Comparison of ENCODE assay signal across 1 cellular context in the genomic region with DNA sequence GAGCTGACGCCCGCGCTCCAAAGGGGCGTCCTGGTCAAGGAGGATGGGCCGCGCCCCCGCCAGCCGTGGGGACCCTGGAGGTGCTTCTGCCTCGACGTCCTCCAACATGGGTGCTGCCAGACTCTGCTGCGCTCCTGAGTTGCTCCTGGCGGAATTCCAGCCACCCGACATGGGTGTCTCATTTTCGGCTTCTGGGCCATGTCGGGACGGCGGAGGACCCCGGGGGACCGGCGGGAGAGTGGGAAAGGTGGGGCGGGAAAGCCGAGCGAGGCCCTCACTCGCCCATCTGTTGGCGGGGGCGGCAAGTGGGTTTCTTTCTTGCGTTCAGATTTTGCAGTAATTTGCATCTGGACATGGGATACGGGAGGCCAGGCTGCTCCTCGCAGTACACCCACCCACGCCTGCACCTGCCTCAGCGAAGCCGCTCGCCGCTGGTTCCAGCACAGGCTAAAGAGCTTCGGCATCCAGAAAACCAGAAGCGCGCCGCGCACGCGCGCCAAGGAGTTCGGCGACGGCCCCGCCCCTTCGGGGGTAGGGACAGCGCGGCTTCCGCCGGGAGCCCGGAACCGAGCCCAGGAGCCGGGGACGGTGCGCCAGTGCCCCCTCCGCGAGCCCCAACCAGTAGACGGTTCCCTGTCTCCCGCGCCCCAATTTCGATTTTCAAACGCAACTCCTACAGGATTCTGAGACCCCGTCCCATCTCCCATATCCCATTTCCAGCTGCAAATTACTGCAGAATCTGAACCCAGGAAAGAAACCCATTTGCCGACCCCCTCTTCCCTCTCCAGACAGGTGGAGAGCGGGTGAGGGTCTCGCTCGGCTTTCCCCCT.
TF ChIP-seq lines count a peak whose summit lies in the region.

A gene (plus strand): TSS at position 563 of the 830 bp plus-strand sequence. CDS start 320 bp downstream, outside the sequence.

TF ChIP-seq in K562, 482 proteins besides CTCF, POLR2A, EP300 and RAD21 (continued from another document and continues in another):
- TF ChIP-seq, protein P1, sequence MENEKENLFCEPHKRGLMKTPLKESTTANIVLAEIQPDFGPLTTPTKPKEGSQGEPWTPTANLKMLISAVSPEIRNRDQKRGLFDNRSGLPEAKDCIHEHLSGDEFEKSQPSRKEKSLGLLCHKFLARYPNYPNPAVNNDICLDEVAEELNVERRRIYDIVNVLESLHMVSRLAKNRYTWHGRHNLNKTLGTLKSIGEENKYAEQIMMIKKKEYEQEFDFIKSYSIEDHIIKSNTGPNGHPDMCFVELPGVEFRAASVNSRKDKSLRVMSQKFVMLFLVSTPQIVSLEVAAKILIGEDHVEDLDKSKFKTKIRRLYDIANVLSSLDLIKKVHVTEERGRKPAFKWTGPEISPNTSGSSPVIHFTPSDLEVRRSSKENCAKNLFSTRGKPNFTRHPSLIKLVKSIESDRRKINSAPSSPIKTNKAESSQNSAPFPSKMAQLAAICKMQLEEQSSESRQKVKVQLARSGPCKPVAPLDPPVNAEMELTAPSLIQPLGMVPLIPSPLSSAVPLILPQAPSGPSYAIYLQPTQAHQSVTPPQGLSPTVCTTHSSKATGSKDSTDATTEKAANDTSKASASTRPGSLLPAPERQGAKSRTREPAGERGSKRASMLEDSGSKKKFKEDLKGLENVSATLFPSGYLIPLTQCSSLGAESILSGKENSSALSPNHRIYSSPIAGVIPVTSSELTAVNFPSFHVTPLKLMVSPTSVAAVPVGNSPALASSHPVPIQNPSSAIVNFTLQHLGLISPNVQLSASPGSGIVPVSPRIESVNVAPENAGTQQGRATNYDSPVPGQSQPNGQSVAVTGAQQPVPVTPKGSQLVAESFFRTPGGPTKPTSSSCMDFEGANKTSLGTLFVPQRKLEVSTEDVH (IDR thresholded peaks at IDR 0.05; ENCODE audit: low read depth, partially characterized antibody): no peak
- TF ChIP-seq KLF10 (CRISPR knock-in tag; IDR thresholded peaks at IDR 0.05) (no peak), SUPT5H (IDR thresholded peaks at IDR 0.05) (peak; percentile 81), ZNF174 (CRISPR knock-in tag; IDR thresholded peaks at IDR 0.05) (no peak), POU5F1 (IDR thresholded peaks at IDR 0.05; ENCODE audit: borderline replicate concordance, low read depth, low read length, partially characterized antibody) (no peak), ZNF57 (CRISPR knock-in tag; IDR thresholded peaks at IDR 0.05) (no peak), LCOR (CRISPR knock-in tag; IDR thresholded peaks at IDR 0.05) (no peak), SLC30A9 (CRISPR knock-in tag; IDR thresholded peaks at IDR 0.05) (no peak), HNRNPUL1 (IDR thresholded peaks at IDR 0.05; ENCODE audit: low read length) (no peak), ZNF217 (CRISPR knock-in tag; IDR thresholded peaks at IDR 0.05) (no peak), SP1 (CRISPR knock-in tag; IDR thresholded peaks at IDR 0.05) (0 out of 2 replicates have a peak, but pooled peaks have one; percentile 28)
- TF ChIP-seq, protein P2, sequence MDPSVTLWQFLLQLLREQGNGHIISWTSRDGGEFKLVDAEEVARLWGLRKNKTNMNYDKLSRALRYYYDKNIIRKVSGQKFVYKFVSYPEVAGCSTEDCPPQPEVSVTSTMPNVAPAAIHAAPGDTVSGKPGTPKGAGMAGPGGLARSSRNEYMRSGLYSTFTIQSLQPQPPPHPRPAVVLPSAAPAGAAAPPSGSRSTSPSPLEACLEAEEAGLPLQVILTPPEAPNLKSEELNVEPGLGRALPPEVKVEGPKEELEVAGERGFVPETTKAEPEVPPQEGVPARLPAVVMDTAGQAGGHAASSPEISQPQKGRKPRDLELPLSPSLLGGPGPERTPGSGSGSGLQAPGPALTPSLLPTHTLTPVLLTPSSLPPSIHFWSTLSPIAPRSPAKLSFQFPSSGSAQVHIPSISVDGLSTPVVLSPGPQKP (CRISPR knock-in tag; IDR thresholded peaks at IDR 0.05): no peak
- TF ChIP-seq, protein P3, sequence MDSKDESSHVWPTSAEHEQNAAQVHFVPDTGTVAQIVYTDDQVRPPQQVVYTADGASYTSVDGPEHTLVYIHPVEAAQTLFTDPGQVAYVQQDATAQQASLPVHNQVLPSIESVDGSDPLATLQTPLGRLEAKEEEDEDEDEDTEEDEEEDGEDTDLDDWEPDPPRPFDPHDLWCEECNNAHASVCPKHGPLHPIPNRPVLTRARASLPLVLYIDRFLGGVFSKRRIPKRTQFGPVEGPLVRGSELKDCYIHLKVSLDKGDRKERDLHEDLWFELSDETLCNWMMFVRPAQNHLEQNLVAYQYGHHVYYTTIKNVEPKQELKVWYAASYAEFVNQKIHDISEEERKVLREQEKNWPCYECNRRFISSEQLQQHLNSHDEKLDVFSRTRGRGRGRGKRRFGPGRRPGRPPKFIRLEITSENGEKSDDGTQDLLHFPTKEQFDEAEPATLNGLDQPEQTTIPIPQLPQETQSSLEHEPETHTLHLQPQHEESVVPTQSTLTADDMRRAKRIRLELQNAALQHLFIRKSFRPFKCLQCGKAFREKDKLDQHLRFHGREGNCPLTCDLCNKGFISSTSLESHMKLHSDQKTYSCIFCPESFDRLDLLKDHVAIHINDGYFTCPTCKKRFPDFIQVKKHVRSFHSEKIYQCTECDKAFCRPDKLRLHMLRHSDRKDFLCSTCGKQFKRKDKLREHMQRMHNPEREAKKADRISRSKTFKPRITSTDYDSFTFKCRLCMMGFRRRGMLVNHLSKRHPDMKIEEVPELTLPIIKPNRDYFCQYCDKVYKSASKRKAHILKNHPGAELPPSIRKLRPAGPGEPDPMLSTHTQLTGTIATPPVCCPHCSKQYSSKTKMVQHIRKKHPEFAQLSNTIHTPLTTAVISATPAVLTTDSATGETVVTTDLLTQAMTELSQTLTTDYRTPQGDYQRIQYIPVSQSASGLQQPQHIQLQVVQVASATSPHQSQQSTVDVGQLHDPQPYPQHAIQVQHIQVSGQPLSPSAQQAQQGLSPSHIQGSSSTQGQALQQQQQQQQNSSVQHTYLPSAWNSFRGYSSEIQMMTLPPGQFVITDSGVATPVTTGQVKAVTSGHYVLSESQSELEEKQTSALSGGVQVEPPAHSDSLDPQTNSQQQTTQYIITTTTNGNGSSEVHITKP (IDR thresholded peaks at IDR 0.05; ENCODE audit: partially characterized antibody): peak; percentile 61
- TF ChIP-seq, protein P4, sequence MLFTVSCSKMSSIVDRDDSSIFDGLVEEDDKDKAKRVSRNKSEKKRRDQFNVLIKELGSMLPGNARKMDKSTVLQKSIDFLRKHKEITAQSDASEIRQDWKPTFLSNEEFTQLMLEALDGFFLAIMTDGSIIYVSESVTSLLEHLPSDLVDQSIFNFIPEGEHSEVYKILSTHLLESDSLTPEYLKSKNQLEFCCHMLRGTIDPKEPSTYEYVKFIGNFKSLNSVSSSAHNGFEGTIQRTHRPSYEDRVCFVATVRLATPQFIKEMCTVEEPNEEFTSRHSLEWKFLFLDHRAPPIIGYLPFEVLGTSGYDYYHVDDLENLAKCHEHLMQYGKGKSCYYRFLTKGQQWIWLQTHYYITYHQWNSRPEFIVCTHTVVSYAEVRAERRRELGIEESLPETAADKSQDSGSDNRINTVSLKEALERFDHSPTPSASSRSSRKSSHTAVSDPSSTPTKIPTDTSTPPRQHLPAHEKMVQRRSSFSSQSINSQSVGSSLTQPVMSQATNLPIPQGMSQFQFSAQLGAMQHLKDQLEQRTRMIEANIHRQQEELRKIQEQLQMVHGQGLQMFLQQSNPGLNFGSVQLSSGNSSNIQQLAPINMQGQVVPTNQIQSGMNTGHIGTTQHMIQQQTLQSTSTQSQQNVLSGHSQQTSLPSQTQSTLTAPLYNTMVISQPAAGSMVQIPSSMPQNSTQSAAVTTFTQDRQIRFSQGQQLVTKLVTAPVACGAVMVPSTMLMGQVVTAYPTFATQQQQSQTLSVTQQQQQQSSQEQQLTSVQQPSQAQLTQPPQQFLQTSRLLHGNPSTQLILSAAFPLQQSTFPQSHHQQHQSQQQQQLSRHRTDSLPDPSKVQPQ (CRISPR knock-in tag; IDR thresholded peaks at IDR 0.05; ENCODE audit: borderline replicate concordance): no peak
- TF ChIP-seq, protein P5, sequence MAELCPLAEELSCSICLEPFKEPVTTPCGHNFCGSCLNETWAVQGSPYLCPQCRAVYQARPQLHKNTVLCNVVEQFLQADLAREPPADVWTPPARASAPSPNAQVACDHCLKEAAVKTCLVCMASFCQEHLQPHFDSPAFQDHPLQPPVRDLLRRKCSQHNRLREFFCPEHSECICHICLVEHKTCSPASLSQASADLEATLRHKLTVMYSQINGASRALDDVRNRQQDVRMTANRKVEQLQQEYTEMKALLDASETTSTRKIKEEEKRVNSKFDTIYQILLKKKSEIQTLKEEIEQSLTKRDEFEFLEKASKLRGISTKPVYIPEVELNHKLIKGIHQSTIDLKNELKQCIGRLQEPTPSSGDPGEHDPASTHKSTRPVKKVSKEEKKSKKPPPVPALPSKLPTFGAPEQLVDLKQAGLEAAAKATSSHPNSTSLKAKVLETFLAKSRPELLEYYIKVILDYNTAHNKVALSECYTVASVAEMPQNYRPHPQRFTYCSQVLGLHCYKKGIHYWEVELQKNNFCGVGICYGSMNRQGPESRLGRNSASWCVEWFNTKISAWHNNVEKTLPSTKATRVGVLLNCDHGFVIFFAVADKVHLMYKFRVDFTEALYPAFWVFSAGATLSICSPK (IDR thresholded peaks at IDR 0.05; ENCODE audit: borderline replicate concordance): no peak
- TF ChIP-seq, protein P6, sequence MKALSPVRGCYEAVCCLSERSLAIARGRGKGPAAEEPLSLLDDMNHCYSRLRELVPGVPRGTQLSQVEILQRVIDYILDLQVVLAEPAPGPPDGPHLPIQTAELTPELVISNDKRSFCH (CRISPR knock-in tag; IDR thresholded peaks at IDR 0.05): no peak
- TF ChIP-seq, protein P6 (tag; IDR thresholded peaks at IDR 0.05): no peak
- TF ChIP-seq, protein P7, sequence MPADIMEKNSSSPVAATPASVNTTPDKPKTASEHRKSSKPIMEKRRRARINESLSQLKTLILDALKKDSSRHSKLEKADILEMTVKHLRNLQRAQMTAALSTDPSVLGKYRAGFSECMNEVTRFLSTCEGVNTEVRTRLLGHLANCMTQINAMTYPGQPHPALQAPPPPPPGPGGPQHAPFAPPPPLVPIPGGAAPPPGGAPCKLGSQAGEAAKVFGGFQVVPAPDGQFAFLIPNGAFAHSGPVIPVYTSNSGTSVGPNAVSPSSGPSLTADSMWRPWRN (IDR thresholded peaks at IDR 0.05; ENCODE audit: low read depth): no peak
- TF ChIP-seq, protein P8, sequence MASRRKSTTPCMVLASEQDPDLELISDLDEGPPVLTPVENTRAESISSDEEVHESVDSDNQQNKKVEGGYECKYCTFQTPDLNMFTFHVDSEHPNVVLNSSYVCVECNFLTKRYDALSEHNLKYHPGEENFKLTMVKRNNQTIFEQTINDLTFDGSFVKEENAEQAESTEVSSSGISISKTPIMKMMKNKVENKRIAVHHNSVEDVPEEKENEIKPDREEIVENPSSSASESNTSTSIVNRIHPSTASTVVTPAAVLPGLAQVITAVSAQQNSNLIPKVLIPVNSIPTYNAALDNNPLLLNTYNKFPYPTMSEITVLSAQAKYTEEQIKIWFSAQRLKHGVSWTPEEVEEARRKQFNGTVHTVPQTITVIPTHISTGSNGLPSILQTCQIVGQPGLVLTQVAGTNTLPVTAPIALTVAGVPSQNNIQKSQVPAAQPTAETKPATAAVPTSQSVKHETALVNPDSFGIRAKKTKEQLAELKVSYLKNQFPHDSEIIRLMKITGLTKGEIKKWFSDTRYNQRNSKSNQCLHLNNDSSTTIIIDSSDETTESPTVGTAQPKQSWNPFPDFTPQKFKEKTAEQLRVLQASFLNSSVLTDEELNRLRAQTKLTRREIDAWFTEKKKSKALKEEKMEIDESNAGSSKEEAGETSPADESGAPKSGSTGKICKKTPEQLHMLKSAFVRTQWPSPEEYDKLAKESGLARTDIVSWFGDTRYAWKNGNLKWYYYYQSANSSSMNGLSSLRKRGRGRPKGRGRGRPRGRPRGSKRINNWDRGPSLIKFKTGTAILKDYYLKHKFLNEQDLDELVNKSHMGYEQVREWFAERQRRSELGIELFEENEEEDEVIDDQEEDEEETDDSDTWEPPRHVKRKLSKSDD (conservative IDR thresholded peaks at IDR 0.05; ENCODE audit: low read length): no peak
- TF ChIP-seq, protein P9, sequence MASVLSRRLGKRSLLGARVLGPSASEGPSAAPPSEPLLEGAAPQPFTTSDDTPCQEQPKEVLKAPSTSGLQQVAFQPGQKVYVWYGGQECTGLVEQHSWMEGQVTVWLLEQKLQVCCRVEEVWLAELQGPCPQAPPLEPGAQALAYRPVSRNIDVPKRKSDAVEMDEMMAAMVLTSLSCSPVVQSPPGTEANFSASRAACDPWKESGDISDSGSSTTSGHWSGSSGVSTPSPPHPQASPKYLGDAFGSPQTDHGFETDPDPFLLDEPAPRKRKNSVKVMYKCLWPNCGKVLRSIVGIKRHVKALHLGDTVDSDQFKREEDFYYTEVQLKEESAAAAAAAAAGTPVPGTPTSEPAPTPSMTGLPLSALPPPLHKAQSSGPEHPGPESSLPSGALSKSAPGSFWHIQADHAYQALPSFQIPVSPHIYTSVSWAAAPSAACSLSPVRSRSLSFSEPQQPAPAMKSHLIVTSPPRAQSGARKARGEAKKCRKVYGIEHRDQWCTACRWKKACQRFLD (CRISPR knock-in tag; IDR thresholded peaks at IDR 0.05): no peak
- TF ChIP-seq, protein P10, sequence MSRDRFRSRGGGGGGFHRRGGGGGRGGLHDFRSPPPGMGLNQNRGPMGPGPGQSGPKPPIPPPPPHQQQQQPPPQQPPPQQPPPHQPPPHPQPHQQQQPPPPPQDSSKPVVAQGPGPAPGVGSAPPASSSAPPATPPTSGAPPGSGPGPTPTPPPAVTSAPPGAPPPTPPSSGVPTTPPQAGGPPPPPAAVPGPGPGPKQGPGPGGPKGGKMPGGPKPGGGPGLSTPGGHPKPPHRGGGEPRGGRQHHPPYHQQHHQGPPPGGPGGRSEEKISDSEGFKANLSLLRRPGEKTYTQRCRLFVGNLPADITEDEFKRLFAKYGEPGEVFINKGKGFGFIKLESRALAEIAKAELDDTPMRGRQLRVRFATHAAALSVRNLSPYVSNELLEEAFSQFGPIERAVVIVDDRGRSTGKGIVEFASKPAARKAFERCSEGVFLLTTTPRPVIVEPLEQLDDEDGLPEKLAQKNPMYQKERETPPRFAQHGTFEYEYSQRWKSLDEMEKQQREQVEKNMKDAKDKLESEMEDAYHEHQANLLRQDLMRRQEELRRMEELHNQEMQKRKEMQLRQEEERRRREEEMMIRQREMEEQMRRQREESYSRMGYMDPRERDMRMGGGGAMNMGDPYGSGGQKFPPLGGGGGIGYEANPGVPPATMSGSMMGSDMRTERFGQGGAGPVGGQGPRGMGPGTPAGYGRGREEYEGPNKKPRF (IDR thresholded peaks at IDR 0.05; ENCODE audit: low read depth, low read length): no peak
